ENCODE assay signal across 9 cellular contexts in genomic region chr1:172845371-172845770, GRCh38.
A peak's percentile ranks its signal among the peaks of the same experiment; 100 is the strongest.
DNase-seq lines count a peak whose midpoint lies in the region; ATAC-seq and TF ChIP-seq lines count a peak whose summit lies in the region.
"Had no signal": no experiment of that assay in that cellular context is flagged by ENCODE, and none has a peak within 500 bp of the region (broad histone marks: within the 10 kb centered on the region; RNA-seq: fewer than 3 reads in every experiment).

No MANE protein-coding gene starts in this region.

- no peaks in the 10 kb centered on the region for H3K79me2 ChIP-seq in H9 (ENCODE audit: insufficient read depth, low read length)

- no peak overlapping the region for H3K4ac ChIP-seq in H9 (ENCODE audit: low read depth, low read length)

- peak; percentile 100 for ATAC-seq in activated CD4-positive, alpha-beta T cell treated with anti-CD3 and anti-CD28 coated beads for 36 hours
- ATAC-seq in central memory CD8-positive, alpha-beta T cell (replicated peaks; ENCODE audit: extremely low read depth, poor library complexity, severe bottlenecking), result peak; percentile 62

- no peaks in the 10 kb centered on the region for H3K9me3 Mint-ChIP-seq in H9
- no peaks in the 10 kb centered on the region for H3K9me3 Mint-ChIP-seq in activated CD4-positive, alpha-beta T cell treated with anti-CD3 and anti-CD28 coated beads for 36 hours (ENCODE audit: low read depth)
- H3K9me3 Mint-ChIP-seq in central memory CD8-positive, alpha-beta T cell, result no peaks in the 10 kb centered on the region

- H3K4me1 ChIP-seq in H9 (ENCODE audit: insufficient read depth, low read length), result peaks cover 2% of the 10 kb centered on the region; the same call in 1 of the 2 replicates

- no peaks in the 10 kb centered on the region for H3K27me3 Mint-ChIP-seq in H9 (ENCODE audit: low read depth)
- H3K27me3 Mint-ChIP-seq in activated CD4-positive, alpha-beta T cell treated with anti-CD3 and anti-CD28 coated beads for 36 hours, result peaks cover 27% of the 10 kb centered on the region
- no peaks in the 10 kb centered on the region for H3K27me3 Mint-ChIP-seq in central memory CD8-positive, alpha-beta T cell

- no peak overlapping the region for H2BK12ac ChIP-seq in H9 (ENCODE audit: insufficient read length, low read depth, low read length)

- CTCF ChIA-PET in activated CD4-positive, alpha-beta T cell treated with anti-CD3 and anti-CD28 coated beads for 36 hours (lab: Charles Lee), result interaction anchor here (0.7 to 0.9 kb wide), 3 partner anchors 66 to 361 kb away, joined by 3 read pairs; partner anchors contain the start of gene TNFSF4

- H4K8ac ChIP-seq in H9 (replicated peaks; ENCODE audit: insufficient read length, low read depth, low read length), result no peak overlapping the region

- H3K27ac ChIP-seq in H9 (ENCODE audit: insufficient read length, low read depth, low read length), result no peak overlapping the region
- H3K27ac ChIP-seq: VCaP had no signal

- H3K4me1 Mint-ChIP-seq in H9, result peaks cover 4 to 7% of the 10 kb centered on the region in 2 experiments
- H3K4me1 Mint-ChIP-seq in activated CD4-positive, alpha-beta T cell treated with anti-CD3 and anti-CD28 coated beads for 36 hours, result peaks cover 17% of the 10 kb centered on the region
- H3K4me1 Mint-ChIP-seq in central memory CD8-positive, alpha-beta T cell, result peaks cover 19% of the 10 kb centered on the region

- no peak overlapping the region for H2AK5ac ChIP-seq in H9 (ENCODE audit: insufficient read length, low read length)

- no peaks in the 10 kb centered on the region for H4K20me1 ChIP-seq in H9 (ENCODE audit: control insufficient read depth, insufficient read depth, insufficient read length)

- 0 out of 7 replicates have a peak overlapping the region, but pooled peaks of 2 of the 3 experiments have one; percentile 3 to 4 for H3K27ac Mint-ChIP-seq in H9
- H3K27ac Mint-ChIP-seq in activated CD4-positive, alpha-beta T cell treated with anti-CD3 and anti-CD28 coated beads for 36 hours, result no peak overlapping the region
- H3K27ac Mint-ChIP-seq in central memory CD8-positive, alpha-beta T cell (ENCODE audit: low read depth), result peak overlapping the region; percentile 71

- no CpG with 5 or more reads among the region's 2 CpGs for WGBS in H9 (ENCODE audit: extremely low coverage, insufficient read length, low lambda C conversion rate)

- no peak overlapping the region; the same call in 1 of the 2 replicates for H3K14ac ChIP-seq in H9 (ENCODE audit: insufficient read depth, low read length)

- H3K18ac ChIP-seq in H9 (ENCODE audit: insufficient read length, low read depth, low read length), result no peak overlapping the region

- DNase-seq in H9, result no peak
- peak; percentile 87 for DNase-seq in activated CD4-positive, alpha-beta T cell treated with anti-CD3 and anti-CD28 coated beads for 36 hours
- no peak for DNase-seq in central memory CD8-positive, alpha-beta T cell (ENCODE audit: low spot score in 2 of 2)
- peak; percentile 15 to 41 (median 19) for DNase-seq in stimulated activated CD4-positive, alpha-beta T cell treated with anti-CD3 and anti-CD28 coated beads, TNF-alpha, amount 100 ng/mL, for 4 hours (ENCODE audit: low read depth in 3 of 3)
- DNase-seq in erythroblast (lab: John Stamatoyannopoulos, UW), result no peak
- no peak for DNase-seq in NOMO-1 (lab: John Stamatoyannopoulos, UW; ENCODE audit: unreplicated experiment in 2 of 2)
- no peak for DNase-seq in NCI-H2196 (lab: John Stamatoyannopoulos, UW; ENCODE audit: unreplicated experiment)
- DNase-seq in mesenteric fat pad (ENCODE audit: low spot score), result no peak

- no peak for TF ChIP-seq POLR2A in erythroblast (IDR thresholded peaks at IDR 0.05; ENCODE audit: low read length)

- H2BK5ac ChIP-seq in H9 (ENCODE audit: insufficient read length, low read length), result no peak overlapping the region

- H3K23me2 ChIP-seq in H9 (ENCODE audit: insufficient read length, low read depth, low read length, poor library complexity, severe bottlenecking), result no peaks in the 10 kb centered on the region

- H3K9me3 ChIP-seq in H9 (ENCODE audit: control insufficient read depth, low read depth, low read length), result no peaks in the 10 kb centered on the region

- H4K5ac ChIP-seq in H9 (ENCODE audit: insufficient read length, low read depth, low read length), result no peak overlapping the region

- no peaks in the 10 kb centered on the region; a peak in 1 of 7 replicates for H3K36me3 Mint-ChIP-seq in H9 (ENCODE audit: insufficient read depth in 1 of 3, low read depth in 3 of 3)
- no peaks in the 10 kb centered on the region for H3K36me3 Mint-ChIP-seq in activated CD4-positive, alpha-beta T cell treated with anti-CD3 and anti-CD28 coated beads for 36 hours (ENCODE audit: low read depth)
- H3K36me3 Mint-ChIP-seq in central memory CD8-positive, alpha-beta T cell (ENCODE audit: insufficient read depth), result no peaks in the 10 kb centered on the region

- no peak overlapping the region for H2BK20ac ChIP-seq in H9 (ENCODE audit: low read depth, low read length, poor library complexity, severe bottlenecking)

- POLR2A ChIA-PET in activated CD4-positive, alpha-beta T cell treated with anti-CD3 and anti-CD28 coated beads for 36 hours (lab: Charles Lee), result interaction anchor here (0.7 to 1.1 kb wide), 2 partner anchors 49 to 145 kb away, joined by 3 read pairs; no protein-coding TSS in a partner anchor

- no peak for TF ChIP-seq CTCF in H9 (conservative IDR thresholded peaks at IDR 0.05)

- no peaks in the 10 kb centered on the region for H3K27me3 ChIP-seq in H9 (ENCODE audit: insufficient read depth, low read length)

- H3K23ac ChIP-seq in H9 (ENCODE audit: insufficient read length, low read depth, low read length), result no peak overlapping the region

- no peak overlapping the region for H2BK15ac ChIP-seq in H9 (ENCODE audit: low read depth, low read length)

- H3K4me3 Mint-ChIP-seq in H9, result no peak overlapping the region
- no peak overlapping the region for H3K4me3 Mint-ChIP-seq in activated CD4-positive, alpha-beta T cell treated with anti-CD3 and anti-CD28 coated beads for 36 hours
- peak overlapping the region; percentile 28 for H3K4me3 Mint-ChIP-seq in central memory CD8-positive, alpha-beta T cell

- no peak overlapping the region for H2BK120ac ChIP-seq in H9 (ENCODE audit: low read depth, low read length, poor library complexity, severe bottlenecking)

- H3T11ph ChIP-seq in H9 (ENCODE audit: low read length), result no peak overlapping the region

- H4K91ac ChIP-seq in H9 (ENCODE audit: insufficient read length, low read depth, low read length), result no peak overlapping the region

- no peaks in the 10 kb centered on the region for H3K79me1 ChIP-seq in H9 (ENCODE audit: insufficient read depth, low read depth, low read length, poor library complexity, severe bottlenecking)

- H3K56ac ChIP-seq in H9 (ENCODE audit: insufficient read length, low read depth, low read length), result no peak overlapping the region

- H2AFZ ChIP-seq in H9 (ENCODE audit: low read length), result no peak overlapping the region

- intact Hi-C loops in activated CD4-positive, alpha-beta T cell treated with anti-CD3 and anti-CD28 coated beads for 36 hours (cut with DNase I, micrococcal nuclease), result no loop called here

- H3K9ac ChIP-seq in H9 (ENCODE audit: extremely low read depth, insufficient read length, low read length), result no peak overlapping the region

- H3K4me2 ChIP-seq in H9 (ENCODE audit: insufficient read depth, insufficient read length, low read length), result no peak overlapping the region

Comparison
In these comparisons a context has a peak if more than half of its experiments do, and no peak if none do; other contexts are left out.
1. DNase-seq: peak in activated CD4-positive, alpha-beta T cell treated with anti-CD3 and anti-CD28 coated beads for 36 hours (single experiment) and stimulated activated CD4-positive, alpha-beta T cell treated with anti-CD3 and anti-CD28 coated beads, TNF-alpha, amount 100 ng/mL, for 4 hours (3 of 3); none in H9 (single experiment), central memory CD8-positive, alpha-beta T cell (0 of 2), erythroblast (0 of 2), NOMO-1 (0 of 2), NCI-H2196 (single experiment) and mesenteric fat pad (single experiment).